ENCODE assay signal across 14 cellular contexts in genomic region chr10:80523776-80524175, GRCh38. TPM values are rescaled to one million over a fixed set of nuclear protein-coding genes. Genes with fewer than 3 reads are reported as not detected.
A peak's percentile ranks its signal among the peaks of the same experiment; 100 is the strongest.
DNase-seq lines count a peak whose midpoint lies in the region; ATAC-seq and TF ChIP-seq lines count a peak whose summit lies in the region.
"Had no signal": no experiment of that assay in that cellular context is flagged by ENCODE, and none has a peak within 500 bp of the region (broad histone marks: within the 10 kb centered on the region; RNA-seq: fewer than 3 reads in every experiment).

No MANE protein-coding gene starts in this region.

- H3K9me3 Mint-ChIP-seq in effector memory CD8-positive, alpha-beta T cell: no peaks in the 10 kb centered on the region
- no peaks in the 10 kb centered on the region for H3K9me3 Mint-ChIP-seq in natural killer cell

- H3K27me3 Mint-ChIP-seq in effector memory CD8-positive, alpha-beta T cell: no peaks in the 10 kb centered on the region
- no peaks in the 10 kb centered on the region for H3K27me3 Mint-ChIP-seq in natural killer cell (ENCODE audit: low read depth in 2 of 2)

- H3K4me3 Mint-ChIP-seq in effector memory CD8-positive, alpha-beta T cell: no peak overlapping the region
- H3K4me3 Mint-ChIP-seq in natural killer cell: no peak overlapping the region

- no peak overlapping the region for H3K27ac ChIP-seq in coronary artery
- H3K27ac ChIP-seq: brain microvascular endothelial cell, ovary, SJSA1 had no signal

- peak overlapping the region; percentile 42 to 71 for H3K27ac Mint-ChIP-seq in effector memory CD8-positive, alpha-beta T cell
- peak overlapping the region; percentile 68 to 79 for H3K27ac Mint-ChIP-seq in natural killer cell

- intact Hi-C loops in natural killer cell (cut with micrococcal nuclease): no loop called here

- TF ChIP-seq CTCF in natural killer cell (IDR thresholded peaks at IDR 0.05) (no peak), coronary artery (IDR thresholded peaks at IDR 0.05) (no peak)

- DNase-seq in SIG-M5 treated with dmso at 0.1 percent for 504 hours (lab: John Stamatoyannopoulos, UW; ENCODE audit: unreplicated experiment) (peak; percentile 37), SIG-M5 (lab: John Stamatoyannopoulos, UW) (no peak), MV-4-11 (lab: John Stamatoyannopoulos, UW) (peak; percentile 81), natural killer cell (no peak), NCI-H69 (lab: John Stamatoyannopoulos, UW) (no peak), coronary artery (ENCODE audit: low spot score) (no peak)
- DNase-seq in effector memory CD8-positive, alpha-beta T cell: no peak
- DNase-seq: brain microvascular endothelial cell, Karpas-422, mammary epithelial cell, NCI-H187, ovary had no signal

- no peak for ATAC-seq in effector memory CD8-positive, alpha-beta T cell (replicated peaks)
- ATAC-seq in natural killer cell (peak in 1 of 3 donors; percentile 20), HG03442 (IDR thresholded peaks at IDR 0.05; ENCODE audit: unreplicated experiment) (no peak)

- H3K36me3 Mint-ChIP-seq in effector memory CD8-positive, alpha-beta T cell (ENCODE audit: insufficient read depth): peaks cover 39% of the 10 kb centered on the region
- no peaks in the 10 kb centered on the region for H3K36me3 Mint-ChIP-seq in natural killer cell

- peaks cover 41 to 43% of the 10 kb centered on the region in 2 donors for H3K4me1 Mint-ChIP-seq in effector memory CD8-positive, alpha-beta T cell (ENCODE audit: low read depth in 2 of 2)
- peaks cover 51% of the 10 kb centered on the region in 2 donors for H3K4me1 Mint-ChIP-seq in natural killer cell

- H3K4me3 ChIP-seq in coronary artery: no peak overlapping the region
- H3K4me3 ChIP-seq: ovary, SJSA1 had no signal

RNA-seq across cellular contexts. Expression of gene SH2D4B, which starts 13.9 kb away (rescaled TPM):
- total RNA-seq in natural killer cell: under 1 TPM; 0.19 to 0.30 (median 0.27) TPM

Comparison
In these comparisons a context has a peak if more than half of its experiments do, and no peak if none do; other contexts are left out.
1. DNase-seq: peak in SIG-M5 treated with dmso at 0.1 percent for 504 hours (single experiment) and MV-4-11 (single experiment); none in SIG-M5 (single experiment), effector memory CD8-positive, alpha-beta T cell (0 of 3), natural killer cell (single experiment), NCI-H69 (single experiment) and coronary artery (single experiment).